ENCODE assay signal across 8 cellular contexts in the genomic region with DNA sequence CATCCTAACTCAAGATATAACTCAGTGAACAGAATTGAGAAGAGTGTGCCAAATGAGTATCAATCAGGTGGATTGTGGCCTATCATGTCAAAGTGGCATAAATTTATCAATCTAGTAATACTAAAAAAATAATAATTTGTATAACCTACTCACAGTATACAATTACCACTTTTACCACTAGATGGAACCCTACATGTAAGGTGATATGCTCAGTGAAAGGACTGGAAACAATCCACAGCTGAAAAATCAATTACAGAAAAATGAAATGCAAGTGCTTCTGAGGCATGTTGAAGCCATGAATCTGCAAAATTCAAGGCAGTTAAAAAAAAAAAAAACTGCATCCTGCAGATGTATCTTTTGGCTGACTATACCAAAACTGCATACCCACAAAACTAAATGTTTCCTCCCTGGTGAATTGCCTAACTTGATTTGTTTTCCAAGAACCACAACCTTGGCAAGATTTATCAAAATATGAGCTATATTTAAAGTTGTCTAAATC. TPM values are rescaled to one million over a fixed set of nuclear protein-coding genes. Genes with fewer than 3 reads are reported as not detected.
DNase-seq lines count a peak whose midpoint lies in the region; ATAC-seq and TF ChIP-seq lines count a peak whose summit lies in the region.

No MANE protein-coding gene starts in this region.

- no peaks in the 10 kb centered on the region for H3K36me3 Mint-ChIP-seq in CD4-positive, alpha-beta T cell (ENCODE audit: low read depth)

- H3K27me3 Mint-ChIP-seq in CD4-positive, alpha-beta T cell, result no peaks in the 10 kb centered on the region

- no peak overlapping the region for H3K27ac ChIP-seq in CD4-positive, alpha-beta T cell (ENCODE audit: low read depth, low read length)
- peak overlapping the region in 1 of 2 donors; percentile 14 for H3K27ac ChIP-seq in tibial artery

- in situ Hi-C loops in T47D (cut with HindIII; ENCODE audit: low pct_unique_long_range_greater_than_20kb, low sequenced_read_pairs), result no loop called here

- CTCF ChIA-PET in CD4-positive, alpha-beta T cell (lab: Charles Lee), result interaction anchor here (1.1 to 2.5 kb wide), 11 partner anchors 9 to 81 kb away, joined by 3 to 20 read pairs (median 7); partner anchors contain the start of genes ARHGAP19 and FRAT1

- no peaks in the 10 kb centered on the region for H3K9me3 ChIP-seq in CD4-positive, alpha-beta T cell (ENCODE audit: control insufficient read depth, low read length)
- H3K9me3 ChIP-seq in tibial artery, result no peaks in the 10 kb centered on the region

- H3K27ac Mint-ChIP-seq in CD4-positive, alpha-beta T cell, result peak overlapping the region; percentile 25

- H3K4me3 Mint-ChIP-seq in CD4-positive, alpha-beta T cell, result no peak overlapping the region

- H3K4me3 ChIP-seq in tibial artery, result no peak overlapping the region

- ATAC-seq in CD4-positive, alpha-beta T cell (ENCODE audit: poor library complexity), result peak; percentile 85
- ATAC-seq in HG03565 (IDR thresholded peaks at IDR 0.05; ENCODE audit: unreplicated experiment) (peak; percentile 43), HG03280 (IDR thresholded peaks at IDR 0.05; ENCODE audit: unreplicated experiment) (no peak), HG02938 (IDR thresholded peaks at IDR 0.05; ENCODE audit: unreplicated experiment) (no peak)

- peak; percentile 76 for TF ChIP-seq CTCF in CD4-positive, alpha-beta T cell (IDR thresholded peaks at IDR 0.05)
- TF ChIP-seq CTCF in tibial artery (IDR thresholded peaks at IDR 0.05), result peak; percentile 55 to 73

- peaks cover 6% of the 10 kb centered on the region for H3K4me1 Mint-ChIP-seq in CD4-positive, alpha-beta T cell (ENCODE audit: low read depth)

- intact Hi-C loops in CD4-positive, alpha-beta T cell (cut with DNase I, micrococcal nuclease), result loop anchor here (2.0 kb wide), 3 partner anchors 54 to 76 kb away; partner anchors contain the start of gene FRAT2 (in 1 of the 2)
- intact Hi-C loops in tibial artery (cut with DNase I; ENCODE audit: low total_unique reads), result loop anchor here (10.0 kb wide), 1 partner anchor 76 kb away; no protein-coding TSS in a partner anchor

- no peaks in the 10 kb centered on the region for H3K27me3 ChIP-seq in CD4-positive, alpha-beta T cell (ENCODE audit: control insufficient read depth, insufficient read depth, low read length)
- H3K27me3 ChIP-seq in tibial artery, result no peaks in the 10 kb centered on the region

- H3K9me3 Mint-ChIP-seq in CD4-positive, alpha-beta T cell, result no peaks in the 10 kb centered on the region

- POLR2A ChIA-PET in CD4-positive, alpha-beta T cell (lab: Charles Lee), result interaction anchor here (0.7 to 2.1 kb wide), 5 partner anchors 14 to 205 kb away, joined by 4 to 12 read pairs (median 6); partner anchors contain the start of genes ARHGAP19, FRAT1 and RRP12

- no peak for DNase-seq in CD4-positive, alpha-beta T cell
- DNase-seq in NCI-H774 (lab: John Stamatoyannopoulos, UW) (peak; percentile 36), T47D (ENCODE audit: low read depth in 1 of 2, low spot score in 1 of 2) (peak; percentile 35 to 77), left kidney (ENCODE audit: low read depth, low spot score) (peak; percentile 80), tibial artery (no peak)

- H3K36me3 ChIP-seq in tibial artery, result no peaks in the 10 kb centered on the region

- peaks cover 0 to 26% (median 20%) of the 10 kb centered on the region in 4 donors for H3K4me1 ChIP-seq in tibial artery

RNA-seq across cellular contexts. Expression of gene ARHGAP19, which starts 13.9 kb away (rescaled TPM):
- 1 to 10 TPM; 6.9 to 8.8 TPM for total RNA-seq in CD4-positive, alpha-beta T cell

RNA-seq across cellular contexts. Expression of gene FRAT1, which starts 40.5 kb away (rescaled TPM):
- total RNA-seq in CD4-positive, alpha-beta T cell, result 10 to 100 TPM; 45.2 to 45.5 TPM

RNA-seq across cellular contexts. Expression of gene FRAT2, which starts 56.0 kb away (rescaled TPM):
- total RNA-seq in CD4-positive, alpha-beta T cell, result 10 to 100 TPM; 27.0 to 27.6 TPM

Comparison
In these comparisons a context has a peak if more than half of its experiments do, and no peak if none do; other contexts are left out.
1. ATAC-seq: peak in CD4-positive, alpha-beta T cell (single experiment) and HG03565 (single experiment); none in HG03280 (single experiment) and HG02938 (single experiment).
2. DNase-seq: peak in NCI-H774 (single experiment), T47D (2 of 2) and left kidney (single experiment); none in CD4-positive, alpha-beta T cell (0 of 10) and tibial artery (0 of 2).